8 cellular contexts compared by ENCODE assay signal in the genomic region with DNA sequence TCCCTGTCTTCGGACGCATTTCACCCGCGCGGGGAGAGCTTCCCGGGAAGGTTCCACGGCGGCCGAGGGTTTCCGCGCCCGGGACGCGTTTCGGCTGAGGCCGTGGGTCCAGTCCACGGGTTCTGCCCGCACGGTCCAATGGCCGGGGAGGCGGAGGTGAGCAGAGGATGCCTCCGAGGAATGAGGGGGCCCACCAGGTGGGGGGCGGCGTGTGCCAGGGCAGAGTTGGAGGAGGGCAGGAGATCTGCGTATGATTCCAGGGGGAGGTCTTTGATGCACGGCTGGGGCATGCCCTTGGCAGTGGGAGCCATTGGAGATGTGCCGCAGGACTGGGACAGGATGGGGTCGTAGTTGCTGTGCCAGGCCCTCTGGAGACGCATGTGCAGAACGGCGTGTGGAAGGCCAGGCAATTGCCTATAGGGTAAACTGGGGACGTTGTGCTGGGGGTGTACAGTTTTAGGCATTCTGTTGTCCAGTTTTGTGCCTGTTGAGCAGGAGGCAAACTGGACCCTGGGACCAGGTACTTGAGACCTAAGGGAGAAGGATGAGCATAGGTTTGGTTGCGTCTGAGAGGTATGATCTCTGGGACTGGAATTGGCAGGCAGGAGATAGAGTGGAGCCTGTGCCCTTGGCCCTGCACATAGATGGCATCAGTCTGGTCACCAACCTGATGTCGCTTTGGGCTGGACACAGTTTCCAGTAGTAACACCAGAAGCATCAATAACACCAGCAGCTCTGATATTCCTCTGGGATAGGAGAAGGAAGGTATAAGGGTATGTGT. TPM values are rescaled to one million over a fixed set of nuclear protein-coding genes. Genes with fewer than 3 reads are reported as not detected.
DNase-seq lines count a peak whose midpoint lies in the region; ATAC-seq and TF ChIP-seq lines count a peak whose summit lies in the region.

No MANE protein-coding gene starts in this region.

- no peaks in the 10 kb centered on the region for H3K9me3 ChIP-seq in neutrophil

- TF ChIP-seq CTCF in C4-2B (conservative IDR thresholded peaks at IDR 0.05) (no peak), activated B cell treated with CpG ODN at 0.5 μM for 24 hours (IDR thresholded peaks at IDR 0.05) (no peak), fibroblast of pulmonary artery (IDR thresholded peaks at IDR 0.05; ENCODE audit: low read length, missing control alignments) (no peak), neutrophil (IDR thresholded peaks at IDR 0.05) (no peak)

- no peaks in the 10 kb centered on the region for H3K36me3 ChIP-seq in neutrophil

- DNase-seq in LoVo (ENCODE audit: low spot score): peak; percentile 50
- DNase-seq in activated B cell treated with CpG ODN at 0.5 μM for 24 hours: no peak
- no peak for DNase-seq in fibroblast of pulmonary artery (ENCODE audit: low read depth)
- no peak for DNase-seq in DMS153 (lab: John Stamatoyannopoulos, UW)

- H3K36me3 Mint-ChIP-seq in activated B cell treated with CpG ODN at 0.5 μM for 24 hours (ENCODE audit: low read depth): peaks cover 10% of the 10 kb centered on the region

- no peaks in the 10 kb centered on the region for H3K27me3 ChIP-seq in neutrophil

- POLR2A ChIA-PET in activated B cell treated with CpG ODN at 0.5 μM for 24 hours (lab: Charles Lee): interaction anchor here (0.6 to 2.1 kb wide), 18 partner anchors 22 to 1020 kb away, joined by 3 to 26 read pairs (median 4); a partner anchor contains a TSS

- peak overlapping the region; percentile 91 for H3K4me3 ChIP-seq in fibroblast of pulmonary artery (replicated peaks; ENCODE audit: low read depth, low read length)
- H3K4me3 ChIP-seq in neutrophil (ENCODE audit: low read depth in 1 of 2, low read length in 1 of 2): peak overlapping the region; percentile 68 to 91

- intact Hi-C loops in activated B cell treated with CpG ODN at 0.5 μM for 24 hours (cut with micrococcal nuclease): loop anchor here (10.0 kb wide), 1 partner anchor 314 kb away; a partner anchor contains a TSS

- CTCF ChIA-PET in activated B cell treated with CpG ODN at 0.5 μM for 24 hours (lab: Charles Lee): no interaction called here

- no peaks in the 10 kb centered on the region for H3K27me3 Mint-ChIP-seq in activated B cell treated with CpG ODN at 0.5 μM for 24 hours

- ATAC-seq in GM19035 (IDR thresholded peaks at IDR 0.05; ENCODE audit: unreplicated experiment): peak; percentile 14
- ATAC-seq in activated B cell treated with CpG ODN at 0.5 μM for 24 hours (ENCODE audit: low read depth): no peak
- no peak for ATAC-seq in HG02623 (IDR thresholded peaks at IDR 0.05; ENCODE audit: unreplicated experiment)

- H3K27ac ChIP-seq in C4-2B (peak overlapping the region; percentile 88), neutrophil (peak overlapping the region; percentile 68)

- peaks cover 17 to 18% of the 10 kb centered on the region in 2 experiments for H3K4me1 ChIP-seq in neutrophil (ENCODE audit: control insufficient read depth in 1 of 2, insufficient read depth in 1 of 2, low read depth in 1 of 2, low read length in 1 of 2)

- H3K9me3 Mint-ChIP-seq in activated B cell treated with CpG ODN at 0.5 μM for 24 hours: no peaks in the 10 kb centered on the region

- peaks cover 32% of the 10 kb centered on the region for H3K4me1 Mint-ChIP-seq in activated B cell treated with CpG ODN at 0.5 μM for 24 hours

- H3K4me3 Mint-ChIP-seq in activated B cell treated with CpG ODN at 0.5 μM for 24 hours: peak overlapping the region; percentile 95

- peak overlapping the region; percentile 50 for H3K27ac Mint-ChIP-seq in activated B cell treated with CpG ODN at 0.5 μM for 24 hours

RNA-seq across cellular contexts. Expression of a gene that starts 0.8 kb away (rescaled TPM):
- 8.6 and 9.6 TPM in 2 replicates for total RNA-seq in activated B cell treated with CpG ODN at 0.5 μM for 24 hours

RNA-seq across cellular contexts. Expression of a gene that starts 13.7 kb away (rescaled TPM):
- 0.44 TPM in 1 of 2 replicates, not detected in the other for total RNA-seq in activated B cell treated with CpG ODN at 0.5 μM for 24 hours

RNA-seq across cellular contexts. Expression of a gene that starts 22.1 kb away (rescaled TPM):
- total RNA-seq in activated B cell treated with CpG ODN at 0.5 μM for 24 hours: 1,982 and 2,193 TPM in 2 replicates

RNA-seq across cellular contexts. Expression of a gene that starts 28.4 kb away (rescaled TPM):
- total RNA-seq in activated B cell treated with CpG ODN at 0.5 μM for 24 hours: 3.1 and 3.5 TPM in 2 replicates

RNA-seq across cellular contexts. Expression of a gene that starts 30.8 kb away (rescaled TPM):
- 9.2 and 10.4 TPM in 2 replicates for total RNA-seq in activated B cell treated with CpG ODN at 0.5 μM for 24 hours
